In genomic region chr6:117272886-117273285, GRCh38 we compare ENCODE assay signal across 29 cellular contexts. TPM values are rescaled to one million over a fixed set of nuclear protein-coding genes. Genes with fewer than 3 reads are reported as not detected.
"Had no signal": no experiment of that assay in that cellular context is flagged by ENCODE, and none has a peak within 500 bp of the region (broad histone marks: within the 10 kb centered on the region; RNA-seq: fewer than 3 reads in every experiment).

No MANE protein-coding gene starts in this region.

- H3K4me2 ChIP-seq: PC-9, SK-N-SH had no signal

- H2AFZ ChIP-seq: PC-9 had no signal

- H3K9ac ChIP-seq: SK-N-SH had no signal

- H3K9me3 ChIP-seq: body of pancreas, SJSA1, SK-N-SH had no signal

- H3K36me3 ChIP-seq: SJSA1 had no signal

- ATAC-seq: activated CD8-positive, alpha-beta T cell treated with anti-CD3 and anti-CD28 coated beads for 36 hours; activated T-cell treated with anti-CD3 and anti-CD28 coated beads, Interleukin-2, amount 50 U/mL, for 72 hours; activated T-helper 17 cell treated with anti-CD3 and anti-CD28 coated beads, Interleukin-2, amount 50 U/mL, for 72 hours; body of pancreas had no signal

- H3K4me1 ChIP-seq: SJSA1 had no signal

- H3K27ac ChIP-seq: body of pancreas, PC-9, SJSA1 had no signal

- H3K4me3 ChIP-seq: body of pancreas, PC-9, SJSA1 had no signal

- DNase-seq: activated CD4-positive, alpha-beta T cell treated with anti-CD3 and anti-CD28 coated beads, Interleukin-2, amount 10 ng/mL, durations not matched to agents 24 days and 14 days; activated CD4-positive, alpha-beta T cell treated with anti-CD3 and anti-CD28 coated beads, Interleukin-2, amount 50 U/mL, for 4 hours; activated CD8-positive, alpha-beta T cell treated with anti-CD3 and anti-CD28 coated beads for 36 hours; activated effector memory CD4-positive, alpha-beta T cell treated with anti-CD3 and anti-CD28 coated beads, Interleukin-2, amount 50 U/mL, for 16 hours; activated naive CD4-positive, alpha-beta T cell; activated naive CD4-positive, alpha-beta T cell treated with anti-CD3 and anti-CD28 coated beads, Interleukin-2, amount 50 U/mL, for 16 hours; activated naive CD8-positive, alpha-beta T cell treated with anti-CD3 and anti-CD28 coated beads for 36 hours; activated T-cell treated with anti-CD3 and anti-CD28 coated beads, Interleukin-2, amount 50 U/mL, for 1 hour; activated T-cell treated with anti-CD3 and anti-CD28 coated beads, Interleukin-2, amount 50 U/mL, for 72 hours; body of pancreas; caudate nucleus; cerebellar nuclear complex; KG1; NCI-H1105; NCI-H1417 treated with DMSO at 0.1 percent for 48 hours; NCI-H187 treated with DMSO at 0.1 percent for 48 hours; NCI-H2081; NCI-H510A; NCI-H526; NCI-H748 treated with DMSO at 0.1 percent for 48 hours; PC-9; Right ventricle myocardium superior; SK-N-SH had no signal

RNA-seq across cellular contexts. Expression of gene VGLL2, which starts 7.5 kb away (rescaled TPM):
- total RNA-seq: activated CD4-positive, alpha-beta T cell treated with anti-CD3 and anti-CD28 coated beads, Interleukin-2, amount 10 ng/mL, durations not matched to agents 24 days and 14 days; activated CD8-positive, alpha-beta memory T cell treated with anti-CD3 and anti-CD28 coated beads for 36 hours; activated CD8-positive, alpha-beta T cell treated with anti-CD3 and anti-CD28 coated beads for 36 hours; activated naive CD8-positive, alpha-beta T cell treated with anti-CD3 and anti-CD28 coated beads for 36 hours; activated T-cell treated with anti-CD3 and anti-CD28 coated beads, Interleukin-2, amount 50 U/mL, for 72 hours; activated T-helper 17 cell treated with anti-CD3 and anti-CD28 coated beads, Interleukin-2, amount 50 U/mL, for 72 hours; bronchial epithelial cell; M059J; OCI-LY7; PC-9; Right ventricle myocardium superior had no signal
